ENCODE assay signal across 1 cellular context in the genomic region with DNA sequence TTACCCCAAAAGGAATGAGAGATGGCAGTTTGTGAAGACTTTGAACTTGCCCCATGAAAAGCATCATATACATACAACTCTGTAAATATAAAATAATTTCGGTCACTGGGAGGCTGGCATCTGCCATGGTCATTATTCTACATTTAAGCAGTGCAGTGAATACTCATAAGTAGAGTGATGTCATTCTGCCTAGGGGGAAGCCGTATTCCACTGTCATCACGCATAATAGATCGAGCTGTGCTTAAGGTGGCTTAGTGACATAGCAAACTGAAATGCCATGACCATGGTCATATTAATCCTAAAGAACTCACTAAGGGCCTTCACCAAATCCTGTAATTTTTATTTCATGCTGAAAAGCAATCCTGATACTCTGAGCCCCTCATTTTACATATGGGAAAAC.
TF ChIP-seq lines count a peak whose summit lies in the region.

No MANE protein-coding gene starts in this region.

TF ChIP-seq in GM12878, 131 proteins besides CTCF, POLR2A, EP300 and RAD21:
- TF ChIP-seq JUNB (IDR thresholded peaks at IDR 0.05) (peak; percentile 39; the same call in 1 of the 2 replicates), SREBF1 (IDR thresholded peaks at IDR 0.05; ENCODE audit: low read length) (no peak), RBBP5 (conservative IDR thresholded peaks at IDR 0.05) (no peak), KAT2A (conservative IDR thresholded peaks at IDR 0.05; ENCODE audit: control insufficient read depth, low read depth, low read length) (no peak), RB1 (IDR thresholded peaks at IDR 0.05; ENCODE audit: borderline replicate concordance) (no peak), BHLHE40 (IDR thresholded peaks at IDR 0.05; ENCODE audit: borderline replicate concordance in 1 of 2, low read depth in 2 of 2, low read length in 1 of 2) (no peak), ESRRA (IDR thresholded peaks at IDR 0.05; ENCODE audit: low read length) (no peak), CREM (IDR thresholded peaks at IDR 0.05; ENCODE audit: low read depth) (peak; percentile 27; the same call in 1 of the 2 replicates)
